20 cellular contexts compared by ENCODE assay signal in genomic region chr20:54043044-54043967, GRCh38. TPM values are rescaled to one million over a fixed set of nuclear protein-coding genes. Genes with fewer than 3 reads are reported as not detected.
DNase-seq lines count a peak whose midpoint lies in the region; ATAC-seq and TF ChIP-seq lines count a peak whose summit lies in the region.
"Had no signal": no experiment of that assay in that cellular context is flagged by ENCODE, and none has a peak within 500 bp of the region (broad histone marks: within the 10 kb centered on the region; RNA-seq: fewer than 3 reads in every experiment).

No MANE protein-coding gene starts in this region.

- no peak overlapping the region for H3K27ac ChIP-seq in PC-3 (ENCODE audit: low read length)
- H3K27ac ChIP-seq: BLaER1 treated with 17β-estradiol and CSF1 and Interleukin-3, amounts not matched to agents 10 nM and 100 nM; HL-60; pancreas; PC-9 had no signal

- H3K9me3 ChIP-seq in PC-3 (ENCODE audit: low read length) = no peaks in the 10 kb centered on the region
- H3K9me3 ChIP-seq: pancreas had no signal

- DNase-seq in Daoy (ENCODE audit: low read depth) = peak; percentile 11
- DNase-seq in PC-3 = peak; percentile 38
- DNase-seq in kidney tubule cell (ENCODE audit: low spot score) = peak; percentile 42
- no peak for DNase-seq in dermis blood vessel endothelial cell
- DNase-seq: activated CD8-positive, alpha-beta memory T cell treated with anti-CD3 and anti-CD28 coated beads, Interleukin-2, amount 50 U/mL, for 48 hours; DMS79; heart left ventricle; kidney; NCI-H187 treated with DMSO at 0.1 percent for 48 hours; NCI-H524; pancreas had no signal

- ATAC-seq in GM18519 (IDR thresholded peaks at IDR 0.05; ENCODE audit: low FRiP score, unreplicated experiment) (peak; percentile 19), PC-3 (no peak), GM19328 (IDR thresholded peaks at IDR 0.05; ENCODE audit: unreplicated experiment) (no peak), GM18873 (IDR thresholded peaks at IDR 0.05; ENCODE audit: low FRiP score, unreplicated experiment) (no peak), GM21390 (IDR thresholded peaks at IDR 0.05; ENCODE audit: unreplicated experiment) (no peak)

- H3K27me3 ChIP-seq in PC-3 (ENCODE audit: low read length) = peaks cover 35% of the 10 kb centered on the region
- H3K27me3 ChIP-seq: BLaER1 treated with 17β-estradiol and CSF1 and Interleukin-3, amounts not matched to agents 10 nM and 100 nM; pancreas had no signal

- no peak overlapping the region for H2AFZ ChIP-seq in PC-3 (ENCODE audit: low read length)
- H2AFZ ChIP-seq: PC-9 had no signal

- no peaks in the 10 kb centered on the region for H3K4me1 ChIP-seq in PC-3 (ENCODE audit: insufficient read depth, low read length)
- H3K4me1 ChIP-seq: heart left ventricle, pancreas had no signal

- no peaks in the 10 kb centered on the region for H3F3A ChIP-seq in PC-3 (ENCODE audit: low read length, unreplicated experiment)

- no peak overlapping the region for H3K4me2 ChIP-seq in PC-3 (ENCODE audit: low read length)
- H3K4me2 ChIP-seq: PC-9 had no signal

- no peak for TF ChIP-seq CTCF in PC-3 (conservative IDR thresholded peaks at IDR 0.05; ENCODE audit: low read depth, low read length)

- BruUV-seq in PC-3 (replicated peaks; lab: Mats Ljungman, UMichigan) = no TSS peak

- CTCF ChIA-PET in PC-3 (lab: Charles Lee) = no interaction called here

- no peak overlapping the region for H3K4me3 ChIP-seq in PC-3 (ENCODE audit: low read length)
- H3K4me3 ChIP-seq: BLaER1 treated with 17β-estradiol and CSF1 and Interleukin-3, amounts not matched to agents 10 nM and 100 nM; heart left ventricle; pancreas; PC-9 had no signal

- H3K79me2 ChIP-seq in PC-3 (ENCODE audit: low read length) = no peaks in the 10 kb centered on the region

- intact Hi-C loops in PC-3 (cut with micrococcal nuclease) = no loop called here

- no peak overlapping the region for H3K9ac ChIP-seq in PC-3 (ENCODE audit: low read length)
- H3K9ac ChIP-seq: BLaER1 treated with 17β-estradiol and CSF1 and Interleukin-3, amounts not matched to agents 10 nM and 100 nM had no signal

- no peaks in the 10 kb centered on the region for H4K20me1 ChIP-seq in PC-3 (ENCODE audit: low read length)
- H4K20me1 ChIP-seq: BLaER1 treated with 17β-estradiol and CSF1 and Interleukin-3, amounts not matched to agents 10 nM and 100 nM had no signal

- no peaks in the 10 kb centered on the region for H3K36me3 ChIP-seq in PC-3 (ENCODE audit: low read depth, low read length)
- H3K36me3 ChIP-seq: BLaER1 treated with 17β-estradiol and CSF1 and Interleukin-3, amounts not matched to agents 10 nM and 100 nM; heart left ventricle; pancreas had no signal

- POLR2A ChIA-PET in PC-3 (lab: Charles Lee; ENCODE audit: unreplicated experiment) = no interaction called here

- no peaks in the 10 kb centered on the region for H3K9me2 ChIP-seq in PC-3 (replicated peaks; ENCODE audit: low read length)

RNA-seq across cellular contexts. Expression of gene BCAS1, which starts 27.1 kb away (rescaled TPM):
- not detected in 2 replicates for total RNA-seq in Daoy (2014; rRNA removed; shearing (Covaris generic))
- 0.18 and 0.35 TPM in 2 replicates for total RNA-seq in PC-3 (2014; rRNA removed)
- total RNA-seq in dermis blood vessel endothelial cell = not detected in 2 replicates
- total RNA-seq: H4, heart left ventricle, LHCN-M2 had no signal
